1 cellular context compared by ENCODE assay signal in genomic region chr17:1895479-1895878, GRCh38.
TF ChIP-seq lines count a peak whose summit lies in the region.

No MANE protein-coding gene starts in this region.

TF ChIP-seq in HEK293, 187 proteins besides CTCF, POLR2A, EP300 and RAD21 (continued from another document):
- TF ChIP-seq, protein P1, sequence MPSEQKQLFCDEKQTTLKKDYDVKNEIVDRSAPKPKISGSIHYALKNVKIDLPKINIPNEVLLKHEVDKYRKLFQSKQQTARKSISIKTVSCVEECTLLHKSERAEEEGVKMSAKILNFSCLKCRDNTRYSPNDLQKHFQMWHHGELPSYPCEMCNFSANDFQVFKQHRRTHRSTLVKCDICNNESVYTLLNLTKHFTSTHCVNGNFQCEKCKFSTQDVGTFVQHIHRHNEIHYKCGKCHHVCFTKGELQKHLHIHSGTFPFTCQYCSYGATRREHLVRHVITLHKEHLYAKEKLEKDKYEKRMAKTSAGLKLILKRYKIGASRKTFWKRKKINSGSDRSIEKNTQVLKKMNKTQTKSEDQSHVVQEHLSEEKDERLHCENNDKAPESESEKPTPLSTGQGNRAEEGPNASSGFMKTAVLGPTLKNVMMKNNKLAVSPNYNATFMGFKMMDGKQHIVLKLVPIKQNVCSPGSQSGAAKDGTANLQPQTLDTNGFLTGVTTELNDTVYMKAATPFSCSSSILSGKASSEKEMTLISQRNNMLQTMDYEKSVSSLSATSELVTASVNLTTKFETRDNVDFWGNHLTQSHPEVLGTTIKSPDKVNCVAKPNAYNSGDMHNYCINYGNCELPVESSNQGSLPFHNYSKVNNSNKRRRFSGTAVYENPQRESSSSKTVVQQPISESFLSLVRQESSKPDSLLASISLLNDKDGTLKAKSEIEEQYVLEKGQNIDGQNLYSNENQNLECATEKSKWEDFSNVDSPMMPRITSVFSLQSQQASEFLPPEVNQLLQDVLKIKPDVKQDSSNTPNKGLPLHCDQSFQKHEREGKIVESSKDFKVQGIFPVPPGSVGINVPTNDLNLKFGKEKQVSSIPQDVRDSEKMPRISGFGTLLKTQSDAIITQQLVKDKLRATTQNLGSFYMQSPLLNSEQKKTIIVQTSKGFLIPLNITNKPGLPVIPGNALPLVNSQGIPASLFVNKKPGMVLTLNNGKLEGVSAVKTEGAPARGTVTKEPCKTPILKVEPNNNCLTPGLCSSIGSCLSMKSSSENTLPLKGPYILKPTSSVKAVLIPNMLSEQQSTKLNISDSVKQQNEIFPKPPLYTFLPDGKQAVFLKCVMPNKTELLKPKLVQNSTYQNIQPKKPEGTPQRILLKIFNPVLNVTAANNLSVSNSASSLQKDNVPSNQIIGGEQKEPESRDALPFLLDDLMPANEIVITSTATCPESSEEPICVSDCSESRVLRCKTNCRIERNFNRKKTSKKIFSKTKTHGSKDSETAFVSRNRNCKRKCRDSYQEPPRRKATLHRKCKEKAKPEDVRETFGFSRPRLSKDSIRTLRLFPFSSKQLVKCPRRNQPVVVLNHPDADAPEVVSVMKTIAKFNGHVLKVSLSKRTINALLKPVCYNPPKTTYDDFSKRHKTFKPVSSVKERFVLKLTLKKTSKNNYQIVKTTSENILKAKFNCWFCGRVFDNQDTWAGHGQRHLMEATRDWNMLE (tag by site-specific recombination; conservative IDR thresholded peaks at IDR 0.05; ENCODE audit: low read depth): peak; percentile 88
- TF ChIP-seq ZNF433 (tag by site-specific recombination; IDR thresholded peaks at IDR 0.05; ENCODE audit: low read depth) (peak; percentile 62), ZNF394 (tag by site-specific recombination; IDR thresholded peaks at IDR 0.05; ENCODE audit: borderline replicate concordance) (peak; percentile 94), ZNF510 (tag by site-specific recombination; IDR thresholded peaks at IDR 0.05; ENCODE audit: insufficient replicate concordance) (peak; percentile 61), ZNF266 (tag by site-specific recombination; IDR thresholded peaks at IDR 0.05; ENCODE audit: low read depth) (peak; percentile 77; the same call in 1 of the 2 replicates), ZNF341 (tag by site-specific recombination; IDR thresholded peaks at IDR 0.05; ENCODE audit: low read depth) (peak; percentile 31; the same call in 1 of the 2 replicates)
- TF ChIP-seq, protein P2, sequence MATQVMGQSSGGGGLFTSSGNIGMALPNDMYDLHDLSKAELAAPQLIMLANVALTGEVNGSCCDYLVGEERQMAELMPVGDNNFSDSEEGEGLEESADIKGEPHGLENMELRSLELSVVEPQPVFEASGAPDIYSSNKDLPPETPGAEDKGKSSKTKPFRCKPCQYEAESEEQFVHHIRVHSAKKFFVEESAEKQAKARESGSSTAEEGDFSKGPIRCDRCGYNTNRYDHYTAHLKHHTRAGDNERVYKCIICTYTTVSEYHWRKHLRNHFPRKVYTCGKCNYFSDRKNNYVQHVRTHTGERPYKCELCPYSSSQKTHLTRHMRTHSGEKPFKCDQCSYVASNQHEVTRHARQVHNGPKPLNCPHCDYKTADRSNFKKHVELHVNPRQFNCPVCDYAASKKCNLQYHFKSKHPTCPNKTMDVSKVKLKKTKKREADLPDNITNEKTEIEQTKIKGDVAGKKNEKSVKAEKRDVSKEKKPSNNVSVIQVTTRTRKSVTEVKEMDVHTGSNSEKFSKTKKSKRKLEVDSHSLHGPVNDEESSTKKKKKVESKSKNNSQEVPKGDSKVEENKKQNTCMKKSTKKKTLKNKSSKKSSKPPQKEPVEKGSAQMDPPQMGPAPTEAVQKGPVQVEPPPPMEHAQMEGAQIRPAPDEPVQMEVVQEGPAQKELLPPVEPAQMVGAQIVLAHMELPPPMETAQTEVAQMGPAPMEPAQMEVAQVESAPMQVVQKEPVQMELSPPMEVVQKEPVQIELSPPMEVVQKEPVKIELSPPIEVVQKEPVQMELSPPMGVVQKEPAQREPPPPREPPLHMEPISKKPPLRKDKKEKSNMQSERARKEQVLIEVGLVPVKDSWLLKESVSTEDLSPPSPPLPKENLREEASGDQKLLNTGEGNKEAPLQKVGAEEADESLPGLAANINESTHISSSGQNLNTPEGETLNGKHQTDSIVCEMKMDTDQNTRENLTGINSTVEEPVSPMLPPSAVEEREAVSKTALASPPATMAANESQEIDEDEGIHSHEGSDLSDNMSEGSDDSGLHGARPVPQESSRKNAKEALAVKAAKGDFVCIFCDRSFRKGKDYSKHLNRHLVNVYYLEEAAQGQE (tag by site-specific recombination; IDR thresholded peaks at IDR 0.05): peak; percentile 65; the same call in 1 of the 2 replicates
- TF ChIP-seq, protein P3, sequence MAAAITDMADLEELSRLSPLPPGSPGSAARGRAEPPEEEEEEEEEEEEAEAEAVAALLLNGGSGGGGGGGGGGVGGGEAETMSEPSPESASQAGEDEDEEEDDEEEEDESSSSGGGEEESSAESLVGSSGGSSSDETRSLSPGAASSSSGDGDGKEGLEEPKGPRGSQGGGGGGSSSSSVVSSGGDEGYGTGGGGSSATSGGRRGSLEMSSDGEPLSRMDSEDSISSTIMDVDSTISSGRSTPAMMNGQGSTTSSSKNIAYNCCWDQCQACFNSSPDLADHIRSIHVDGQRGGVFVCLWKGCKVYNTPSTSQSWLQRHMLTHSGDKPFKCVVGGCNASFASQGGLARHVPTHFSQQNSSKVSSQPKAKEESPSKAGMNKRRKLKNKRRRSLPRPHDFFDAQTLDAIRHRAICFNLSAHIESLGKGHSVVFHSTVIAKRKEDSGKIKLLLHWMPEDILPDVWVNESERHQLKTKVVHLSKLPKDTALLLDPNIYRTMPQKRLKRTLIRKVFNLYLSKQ (tag by site-specific recombination; IDR thresholded peaks at IDR 0.05; ENCODE audit: borderline replicate concordance): peak; percentile 30; the same call in 1 of the 2 replicates
- TF ChIP-seq, protein P4, sequence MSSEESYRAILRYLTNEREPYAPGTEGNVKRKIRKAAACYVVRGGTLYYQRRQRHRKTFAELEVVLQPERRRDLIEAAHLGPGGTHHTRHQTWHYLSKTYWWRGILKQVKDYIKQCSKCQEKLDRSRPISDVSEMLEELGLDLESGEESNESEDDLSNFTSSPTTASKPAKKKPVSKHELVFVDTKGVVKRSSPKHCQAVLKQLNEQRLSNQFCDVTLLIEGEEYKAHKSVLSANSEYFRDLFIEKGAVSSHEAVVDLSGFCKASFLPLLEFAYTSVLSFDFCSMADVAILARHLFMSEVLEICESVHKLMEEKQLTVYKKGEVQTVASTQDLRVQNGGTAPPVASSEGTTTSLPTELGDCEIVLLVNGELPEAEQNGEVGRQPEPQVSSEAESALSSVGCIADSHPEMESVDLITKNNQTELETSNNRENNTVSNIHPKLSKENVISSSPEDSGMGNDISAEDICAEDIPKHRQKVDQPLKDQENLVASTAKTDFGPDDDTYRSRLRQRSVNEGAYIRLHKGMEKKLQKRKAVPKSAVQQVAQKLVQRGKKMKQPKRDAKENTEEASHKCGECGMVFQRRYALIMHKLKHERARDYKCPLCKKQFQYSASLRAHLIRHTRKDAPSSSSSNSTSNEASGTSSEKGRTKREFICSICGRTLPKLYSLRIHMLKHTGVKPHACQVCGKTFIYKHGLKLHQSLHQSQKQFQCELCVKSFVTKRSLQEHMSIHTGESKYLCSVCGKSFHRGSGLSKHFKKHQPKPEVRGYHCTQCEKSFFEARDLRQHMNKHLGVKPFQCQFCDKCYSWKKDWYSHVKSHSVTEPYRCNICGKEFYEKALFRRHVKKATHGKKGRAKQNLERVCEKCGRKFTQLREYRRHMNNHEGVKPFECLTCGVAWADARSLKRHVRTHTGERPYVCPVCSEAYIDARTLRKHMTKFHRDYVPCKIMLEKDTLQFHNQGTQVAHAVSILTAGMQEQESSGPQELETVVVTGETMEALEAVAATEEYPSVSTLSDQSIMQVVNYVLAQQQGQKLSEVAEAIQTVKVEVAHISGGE (tag by site-specific recombination; conservative IDR thresholded peaks at IDR 0.05; ENCODE audit: low read depth): peak; percentile 71
